ENCODE assay signal across 9 cellular contexts in the genomic region with DNA sequence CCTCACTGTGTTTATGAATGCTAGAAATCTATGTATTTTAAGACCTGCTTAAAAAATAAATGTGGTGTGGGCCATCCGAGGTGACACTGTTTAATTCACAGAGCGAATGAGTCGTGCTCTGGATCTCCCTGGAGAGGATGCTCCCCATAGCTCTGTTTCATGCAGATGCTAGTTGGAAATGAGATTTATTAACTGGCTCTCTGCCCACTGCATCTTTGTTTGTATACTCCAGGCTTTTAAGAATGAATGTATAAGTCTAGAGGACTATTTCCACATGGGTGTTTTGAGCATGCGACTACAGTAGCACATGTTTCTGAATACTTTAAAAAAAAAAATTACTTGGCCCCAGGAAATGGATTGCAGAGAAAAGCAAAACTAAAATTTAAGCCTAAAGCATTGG. TPM values are rescaled to one million over a fixed set of nuclear protein-coding genes. Genes with fewer than 3 reads are reported as not detected.
DNase-seq lines count a peak whose midpoint lies in the region; ATAC-seq and TF ChIP-seq lines count a peak whose summit lies in the region.
"Had no signal": no experiment of that assay in that cellular context is flagged by ENCODE, and none has a peak within 500 bp of the region (broad histone marks: within the 10 kb centered on the region; RNA-seq: fewer than 3 reads in every experiment).

No MANE protein-coding gene starts in this region.

- H3K27me3 ChIP-seq in Karpas-422 (ENCODE audit: low read length) = no peaks in the 10 kb centered on the region
- H3K27me3 ChIP-seq: esophagus muscularis mucosa had no signal

- peak overlapping the region; percentile 93 for H3K27ac ChIP-seq in Karpas-422 (ENCODE audit: low read length)

- H3K4me2 ChIP-seq in Karpas-422 (ENCODE audit: low read depth, low read length, poor library complexity, severe bottlenecking) = peak overlapping the region; percentile 93

- peaks cover 34% of the 10 kb centered on the region for H3K36me3 ChIP-seq in Karpas-422 (ENCODE audit: insufficient read depth, low read length)
- H3K36me3 ChIP-seq: esophagus muscularis mucosa had no signal

- peak overlapping the region; percentile 93 for H3K9ac ChIP-seq in Karpas-422 (ENCODE audit: low read length)

- no peak for TF ChIP-seq CTCF in neural crest cell (conservative IDR thresholded peaks at IDR 0.05)
- TF ChIP-seq CTCF in lower leg skin (IDR thresholded peaks at IDR 0.05) = no peak

- intact Hi-C loops in lower leg skin (cut with DNase I; ENCODE audit: low total_unique reads) = no loop called here

- no peak for ATAC-seq in activated naive CD8-positive, alpha-beta T cell treated with anti-CD3 and anti-CD28 coated beads, Interleukin-2, amount 10 ng/mL, durations not matched to agents 7 days and 5 days (ENCODE audit: low read depth)

- H3K4me1 ChIP-seq in Karpas-422 (ENCODE audit: low read length) = peaks cover 76% of the 10 kb centered on the region

- peaks cover 2% of the 10 kb centered on the region for H3K9me3 Mint-ChIP-seq in activated naive CD8-positive, alpha-beta T cell treated with anti-CD3 and anti-CD28 coated beads, Interleukin-2, amount 10 ng/mL, durations not matched to agents 7 days and 5 days
- no peaks in the 10 kb centered on the region for H3K9me3 Mint-ChIP-seq in neural crest cell

- 30 to 35% methylated on average over 4 of the region's 4 CpGs for WGBS in lower leg skin, 2 donors

- H3K9me2 ChIP-seq in Karpas-422 (replicated peaks; ENCODE audit: insufficient read depth, low read length) = no peaks in the 10 kb centered on the region

- no peak overlapping the region for H2AFZ ChIP-seq in Karpas-422 (ENCODE audit: low read length)

- H3K9me3 ChIP-seq in Karpas-422 (ENCODE audit: low read length) = no peaks in the 10 kb centered on the region
- H3K9me3 ChIP-seq: esophagus muscularis mucosa had no signal

- DNase-seq in NCI-H524 (lab: John Stamatoyannopoulos, UW) (peak; percentile 8 to 22), NCI-H524 treated with DMSO at 0.1 percent for 48 hours (lab: John Stamatoyannopoulos, UW) (no peak), Karpas-422 (no peak), neural crest cell (ENCODE audit: low read depth, low spot score) (no peak), medulla oblongata (ENCODE audit: extremely low spot score) (no peak), lower leg skin (ENCODE audit: low spot score in 2 of 2) (no peak)
- no peak for DNase-seq in activated naive CD8-positive, alpha-beta T cell treated with anti-CD3 and anti-CD28 coated beads, Interleukin-2, amount 10 ng/mL, durations not matched to agents 7 days and 5 days
- no peak for DNase-seq in stimulated activated naive CD4-positive, alpha-beta T cell (lab: John Stamatoyannopoulos, UW)

- H3K4me3 ChIP-seq in Karpas-422 (ENCODE audit: low read length) (peak overlapping the region; percentile 86), lower leg skin (ENCODE audit: low read depth, poor library complexity, severe bottlenecking) (no peak overlapping the region)
- H3K4me3 ChIP-seq: esophagus muscularis mucosa had no signal

- peak overlapping the region; percentile 68 for H3K4me3 Mint-ChIP-seq in activated naive CD8-positive, alpha-beta T cell treated with anti-CD3 and anti-CD28 coated beads, Interleukin-2, amount 10 ng/mL, durations not matched to agents 7 days and 5 days
- peak overlapping the region; percentile 43 for H3K4me3 Mint-ChIP-seq in neural crest cell

- no peak for TF ChIP-seq POLR2A in lower leg skin (IDR thresholded peaks at IDR 0.05)

- H3K36me3 Mint-ChIP-seq in activated naive CD8-positive, alpha-beta T cell treated with anti-CD3 and anti-CD28 coated beads, Interleukin-2, amount 10 ng/mL, durations not matched to agents 7 days and 5 days = peaks cover 10% of the 10 kb centered on the region
- H3K36me3 Mint-ChIP-seq in neural crest cell (ENCODE audit: low read depth) = peaks cover 3% of the 10 kb centered on the region

- H3K4me1 Mint-ChIP-seq in activated naive CD8-positive, alpha-beta T cell treated with anti-CD3 and anti-CD28 coated beads, Interleukin-2, amount 10 ng/mL, durations not matched to agents 7 days and 5 days = peaks cover 65% of the 10 kb centered on the region
- peaks cover 66% of the 10 kb centered on the region for H3K4me1 Mint-ChIP-seq in neural crest cell

- POLR2A ChIA-PET in activated naive CD8-positive, alpha-beta T cell treated with anti-CD3 and anti-CD28 coated beads, Interleukin-2, amount 10 ng/mL, durations not matched to agents 7 days and 5 days (lab: Charles Lee) = interaction anchor here (1.0 kb wide), 1 partner anchor 15 kb away, joined by 5 read pairs; no protein-coding TSS in a partner anchor

- peak overlapping the region; percentile 97 for H3K27ac Mint-ChIP-seq in activated naive CD8-positive, alpha-beta T cell treated with anti-CD3 and anti-CD28 coated beads, Interleukin-2, amount 10 ng/mL, durations not matched to agents 7 days and 5 days
- H3K27ac Mint-ChIP-seq in neural crest cell (ENCODE audit: unreplicated experiment) = no peak overlapping the region

- peaks cover 85% of the 10 kb centered on the region for H3K79me2 ChIP-seq in Karpas-422 (ENCODE audit: low read length)

- no peaks in the 10 kb centered on the region for H3K27me3 Mint-ChIP-seq in activated naive CD8-positive, alpha-beta T cell treated with anti-CD3 and anti-CD28 coated beads, Interleukin-2, amount 10 ng/mL, durations not matched to agents 7 days and 5 days
- no peaks in the 10 kb centered on the region for H3K27me3 Mint-ChIP-seq in neural crest cell (ENCODE audit: low read depth)

- peaks cover 53% of the 10 kb centered on the region; the same call in 1 of the 2 replicates for H4K20me1 ChIP-seq in Karpas-422 (ENCODE audit: insufficient read depth, low read depth, low read length)

RNA-seq across cellular contexts. Expression of gene MAPRE2, which starts 3.9 kb away (rescaled TPM):
- total RNA-seq in Karpas-422 (2014; rRNA removed; shearing (Covaris generic); ENCODE audit: low replicate concordance) = 200 and 267 TPM in 2 replicates
- 10 to 100 TPM; 61.5 to 63.2 TPM for total RNA-seq in activated naive CD8-positive, alpha-beta T cell treated with anti-CD3 and anti-CD28 coated beads, Interleukin-2, amount 10 ng/mL, durations not matched to agents 7 days and 5 days
- total RNA-seq in neural crest cell = 35.5 and 38.1 TPM in 2 replicates
- 10 to 100 TPM; 21.8 to 57.7 (median 40.0) TPM for total RNA-seq in lower leg skin

Comparison
In these comparisons a context has a peak if more than half of its experiments do, and no peak if none do; other contexts are left out.
1. DNase-seq: peak in NCI-H524 (2 of 2); none in NCI-H524 treated with DMSO at 0.1 percent for 48 hours (single experiment), Karpas-422 (single experiment), activated naive CD8-positive, alpha-beta T cell treated with anti-CD3 and anti-CD28 coated beads, Interleukin-2, amount 10 ng/mL, durations not matched to agents 7 days and 5 days (single experiment), neural crest cell (single experiment), medulla oblongata (single experiment), lower leg skin (0 of 2) and stimulated activated naive CD4-positive, alpha-beta T cell (0 of 6).